In genomic region chr3:69386535-69387385, GRCh38 we compare ENCODE assay signal across 9 cellular contexts. TPM values are rescaled to one million over a fixed set of nuclear protein-coding genes. Genes with fewer than 3 reads are reported as not detected.
A peak's percentile ranks its signal among the peaks of the same experiment; 100 is the strongest.
DNase-seq lines count a peak whose midpoint lies in the region; ATAC-seq, FAIRE-seq and TF ChIP-seq lines count a peak whose summit lies in the region.
"Had no signal": no experiment of that assay in that cellular context is flagged by ENCODE, and none has a peak within 500 bp of the region (broad histone marks: within the 10 kb centered on the region; RNA-seq: fewer than 3 reads in every experiment).

No MANE protein-coding gene starts in this region.

- peak overlapping the region; percentile 73 for H3K4me3 Mint-ChIP-seq in stimulated activated naive CD8-positive, alpha-beta T cell treated with anti-CD3 and anti-CD28 coated beads, Interleukin-15, Interleukin-2, amounts not matched to agents 100 ng/mL and 50 ng/mL, for 24 hours
- H3K4me3 Mint-ChIP-seq in MCF 10A (ENCODE audit: unreplicated experiment): peak overlapping the region; percentile 80

- BruUV-seq in MCF 10A (replicated peaks; lab: Mats Ljungman, UMichigan): no TSS peak

- TF ChIP-seq CTCF in MCF 10A (IDR thresholded peaks at IDR 0.05; ENCODE audit: unreplicated experiment): no peak

- peak overlapping the region; percentile 56 to 58 for H3K4me3 ChIP-seq in muscle layer of colon (ENCODE audit: low read depth in 1 of 2, low read length in 2 of 2)

- H3K9me3 Mint-ChIP-seq in stimulated activated naive CD8-positive, alpha-beta T cell treated with anti-CD3 and anti-CD28 coated beads, Interleukin-15, Interleukin-2, amounts not matched to agents 100 ng/mL and 50 ng/mL, for 24 hours: no peaks in the 10 kb centered on the region
- no peaks in the 10 kb centered on the region for H3K9me3 Mint-ChIP-seq in MCF 10A (ENCODE audit: unreplicated experiment)

- no peaks in the 10 kb centered on the region for H3K36me3 ChIP-seq in muscle layer of colon (ENCODE audit: insufficient read depth, low read length)

- no peaks in the 10 kb centered on the region for H3K9me3 ChIP-seq in muscle layer of colon (ENCODE audit: low read length)

- H3K27ac Mint-ChIP-seq in stimulated activated naive CD8-positive, alpha-beta T cell treated with anti-CD3 and anti-CD28 coated beads, Interleukin-15, Interleukin-2, amounts not matched to agents 100 ng/mL and 50 ng/mL, for 24 hours: no peak overlapping the region
- no peak overlapping the region for H3K27ac Mint-ChIP-seq in MCF 10A (ENCODE audit: low read depth, unreplicated experiment)

- intact Hi-C loops in MCF 10A (cut with micrococcal nuclease): no loop called here

- FAIRE-seq in RCC 7860 (lab: Jason Lieb, UNC): no peak

- peaks cover 58% of the 10 kb centered on the region for H3K27me3 Mint-ChIP-seq in stimulated activated naive CD8-positive, alpha-beta T cell treated with anti-CD3 and anti-CD28 coated beads, Interleukin-15, Interleukin-2, amounts not matched to agents 100 ng/mL and 50 ng/mL, for 24 hours
- H3K27me3 Mint-ChIP-seq in MCF 10A (ENCODE audit: insufficient read depth, unreplicated experiment): no peaks in the 10 kb centered on the region

- no peak overlapping the region for H3K27ac ChIP-seq in muscle layer of colon (ENCODE audit: low read depth, low read length)

- no peak for DNase-seq in stimulated activated naive CD8-positive, alpha-beta T cell treated with anti-CD3 and anti-CD28 coated beads, Interleukin-15, Interleukin-2, amounts not matched to agents 100 U/mL and 50 U/mL, for 24 hours
- DNase-seq in MCF 10A (ENCODE audit: unreplicated experiment): peak; percentile 34
- DNase-seq in RCC 7860 (ENCODE audit: low spot score): no peak
- DNase-seq in NCI-H1417 treated with DMSO at 0.1 percent for 48 hours (lab: John Stamatoyannopoulos, UW): no peak
- no peak for DNase-seq in EL
- no peak for DNase-seq in NCI-H526 (lab: John Stamatoyannopoulos, UW)
- DNase-seq: IMR-90 had no signal

- H3K4me1 Mint-ChIP-seq in stimulated activated naive CD8-positive, alpha-beta T cell treated with anti-CD3 and anti-CD28 coated beads, Interleukin-15, Interleukin-2, amounts not matched to agents 100 ng/mL and 50 ng/mL, for 24 hours (ENCODE audit: low read depth): peaks cover 13% of the 10 kb centered on the region
- H3K4me1 Mint-ChIP-seq in MCF 10A (ENCODE audit: insufficient read depth, unreplicated experiment): peaks cover 23% of the 10 kb centered on the region

- ATAC-seq in stimulated activated naive CD8-positive, alpha-beta T cell treated with anti-CD3 and anti-CD28 coated beads, Interleukin-15, Interleukin-2, amounts not matched to agents 100 U/mL and 50 U/mL, for 24 hours: no peak

- peaks cover 5% of the 10 kb centered on the region for H3K4me1 ChIP-seq in muscle layer of colon (ENCODE audit: insufficient read depth, low read length)

- POLR2A ChIA-PET in MCF 10A (lab: Yijun Ruan, JAX): interaction anchor here (0.5 to 4.9 kb wide), 9 partner anchors 10 to 1985 kb away, joined by 3 to 34 read pairs (median 3); no protein-coding TSS in a partner anchor

- no peaks in the 10 kb centered on the region for H3K36me3 Mint-ChIP-seq in stimulated activated naive CD8-positive, alpha-beta T cell treated with anti-CD3 and anti-CD28 coated beads, Interleukin-15, Interleukin-2, amounts not matched to agents 100 ng/mL and 50 ng/mL, for 24 hours (ENCODE audit: low read depth)
- H3K36me3 Mint-ChIP-seq in MCF 10A (ENCODE audit: insufficient read depth, unreplicated experiment): no peaks in the 10 kb centered on the region

- CTCF ChIA-PET in MCF 10A (lab: Yijun Ruan, JAX): interaction anchor here (0.6 to 2.9 kb wide), 20 partner anchors 9 to 603 kb away, joined by 3 to 18 read pairs (median 4); no protein-coding TSS in a partner anchor

- H3K9ac ChIP-seq in muscle layer of colon (ENCODE audit: low read length): no peak overlapping the region

- H3K27me3 ChIP-seq in muscle layer of colon (ENCODE audit: control insufficient read depth in 1 of 2, insufficient read depth in 2 of 2, low read length in 2 of 2): peaks cover 8 to 14% of the 10 kb centered on the region in 2 donors

RNA-seq across cellular contexts. Expression of gene FRMD4B, which starts 0.9 kb away (rescaled TPM):
- total RNA-seq in MCF 10A (2022): 39.0 and 51.9 TPM in 2 replicates
